Comparison of ENCODE assay signal across 7 cellular contexts in the genomic region with DNA sequence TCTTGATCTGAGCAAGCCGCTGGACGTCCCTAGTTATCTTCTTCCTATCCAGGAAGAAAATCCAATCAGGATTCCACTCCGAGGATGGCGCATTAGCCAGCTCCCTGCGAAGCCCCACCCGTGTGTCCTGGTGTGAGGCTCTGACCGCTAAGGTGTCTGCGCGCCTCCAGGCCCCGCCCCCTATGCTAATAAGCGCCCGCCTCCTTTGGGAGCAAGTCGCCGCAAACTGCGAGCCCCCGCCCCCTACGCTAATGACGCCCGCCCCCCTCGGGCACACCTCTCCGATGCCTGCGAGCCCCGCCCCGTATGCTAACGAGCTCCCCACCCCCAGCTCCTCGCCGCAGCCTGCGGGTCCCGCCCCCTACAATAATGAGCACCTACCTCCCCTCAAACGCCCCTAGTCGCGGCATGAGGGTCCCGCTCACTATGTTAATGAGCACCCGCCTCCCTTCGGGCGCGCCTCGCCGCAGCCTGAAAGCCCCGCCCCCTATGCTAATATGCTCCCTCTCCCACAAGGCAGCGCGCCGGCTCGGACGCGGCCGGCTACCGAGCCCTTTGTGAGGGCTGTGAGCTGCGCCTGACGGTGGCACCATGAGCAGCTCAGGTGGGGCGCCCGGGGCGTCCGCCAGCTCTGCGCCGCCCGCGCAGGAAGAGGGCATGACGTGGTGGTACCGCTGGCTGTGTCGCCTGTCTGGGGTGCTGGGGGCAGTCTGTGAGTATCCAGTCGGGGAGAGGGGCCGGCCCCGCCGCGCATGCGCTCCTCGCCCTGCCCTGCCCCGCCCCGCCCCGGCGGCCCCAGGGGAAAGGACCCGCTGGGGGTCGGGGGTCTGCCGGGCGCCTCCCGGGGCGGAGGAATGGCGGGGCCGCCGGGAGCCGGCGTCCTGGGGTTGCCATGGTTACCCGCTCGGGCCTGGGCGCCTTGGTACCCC. TPM values are rescaled to one million over a fixed set of nuclear protein-coding genes. Genes with fewer than 3 reads are reported as not detected.
DNase-seq lines count a peak whose midpoint lies in the region; ATAC-seq and TF ChIP-seq lines count a peak whose summit lies in the region.

A gene (plus strand): TSS at position 503 of the 929 bp plus-strand sequence. CDS start 89 bp downstream, at position 592.

- H3K27me3 ChIP-seq in brain microvascular endothelial cell (replicated peaks): no peaks in the 10 kb centered on the region
- H3K27me3 ChIP-seq in gastrocnemius medialis: no peaks in the 10 kb centered on the region

- TF ChIP-seq POLR2A in gastrocnemius medialis (IDR thresholded peaks at IDR 0.05): peak; percentile 45 to 72

- peaks cover 7 to 19% of the 10 kb centered on the region in 2 donors for H3K4me1 ChIP-seq in gastrocnemius medialis

- in situ Hi-C loops in brain microvascular endothelial cell (cut with HindIII; ENCODE audit: low pct_ligation_motif_present, low sequenced_read_pairs) (no loop called here), gastrocnemius medialis (cut with MboI; ENCODE audit: low sequenced_read_pairs in 4 of 4) (no loop called here)

- no peaks in the 10 kb centered on the region for H3K36me3 ChIP-seq in brain microvascular endothelial cell (replicated peaks)
- H3K36me3 ChIP-seq in gastrocnemius medialis: no peaks in the 10 kb centered on the region

- no peaks in the 10 kb centered on the region for H3K9me3 ChIP-seq in gastrocnemius medialis

- ATAC-seq in GM18520 (IDR thresholded peaks at IDR 0.05; ENCODE audit: unreplicated experiment) (peak; percentile 57), HG03045 (IDR thresholded peaks at IDR 0.05; ENCODE audit: unreplicated experiment) (peak; percentile 73), gastrocnemius medialis (peak; percentile 91 to 94)

- DNase-seq in NCI-H2107 (lab: John Stamatoyannopoulos, UW) (peak; percentile 85), UCSD-AML1 (lab: John Stamatoyannopoulos, UW; ENCODE audit: unreplicated experiment) (peak; percentile 96), brain microvascular endothelial cell (peak; percentile 88), gastrocnemius medialis (peak; percentile 96)

- peak within 1 kb of the TSS; percentile 59 for H3K27ac ChIP-seq in brain microvascular endothelial cell
- peak within 1 kb of the TSS; percentile 91 to 99 (median 92) for H3K27ac ChIP-seq in gastrocnemius medialis

- intact Hi-C loops in gastrocnemius medialis (cut with DNase I; ENCODE audit: low total_unique reads): loop anchor here (1.0 to 10.0 kb wide), 4 partner anchors 20 to 425 kb away; a partner anchor contains a TSS

- H3K4me3 ChIP-seq in brain microvascular endothelial cell (ENCODE audit: low read depth, low read length): peak within 1 kb of the TSS; percentile 76
- H3K4me3 ChIP-seq in iPS-11a (ENCODE audit: low read depth, low read length): peak within 1 kb of the TSS; percentile 69
- peak within 1 kb of the TSS; percentile 75 to 97 (median 79) for H3K4me3 ChIP-seq in gastrocnemius medialis

- TF ChIP-seq CTCF in brain microvascular endothelial cell (IDR thresholded peaks at IDR 0.05; ENCODE audit: low read depth, low read length, missing control alignments) (no peak), gastrocnemius medialis (IDR thresholded peaks at IDR 0.05 in 4 of 5, conservative IDR thresholded peaks at IDR 0.05 in 1 of 5) (no peak)

RNA-seq across cellular contexts. Expression of the gene that starts here (rescaled TPM):
- 10 to 100 TPM in 2 of 4 donors, 1 to 10 TPM in 2; 7.0 to 28.3 (median 10.1) TPM for total RNA-seq in gastrocnemius medialis

Comparison
In these comparisons a context has a peak if more than half of its experiments do, and no peak if none do; other contexts are left out.
1. Peak in every context shown above with its lines: DNase-seq, ATAC-seq, H3K4me3 ChIP-seq and H3K27ac ChIP-seq.